Comparison of ENCODE assay signal across 8 cellular contexts in genomic region chr4:40924096-40924792, GRCh38.
DNase-seq lines count a peak whose midpoint lies in the region; ATAC-seq and TF ChIP-seq lines count a peak whose summit lies in the region.

No MANE protein-coding gene starts in this region.

- ATAC-seq in HG02623 (IDR thresholded peaks at IDR 0.05; ENCODE audit: unreplicated experiment) (peak; percentile 74), WTC11 (peak; percentile 59), GM21367 (IDR thresholded peaks at IDR 0.05; ENCODE audit: unreplicated experiment) (no peak)

- peaks cover 4% of the 10 kb centered on the region for H3K9me3 Mint-ChIP-seq in WTC11

- in situ Hi-C loops in T47D (cut with HindIII; ENCODE audit: low pct_unique_long_range_greater_than_20kb, low sequenced_read_pairs), result no loop called here

- CTCF ChIA-PET in WTC11 (lab: Charles Lee), result interaction anchor here (0.6 to 6.1 kb wide), 55 partner anchors 9 to 737 kb away, joined by 3 to 61 read pairs (median 4); partner anchors contain the start of genes APBB2, NSUN7 and UCHL1

- no peaks in the 10 kb centered on the region for H3K27me3 Mint-ChIP-seq in WTC11 (ENCODE audit: low read depth)

- H3K27me3 ChIP-seq in kidney epithelial cell (ENCODE audit: control insufficient read depth, insufficient read depth, low read length), result no peaks in the 10 kb centered on the region

- TF ChIP-seq CTCF in GM10266 (IDR thresholded peaks at IDR 0.05; ENCODE audit: control insufficient read depth, insufficient read depth, low read depth, missing control alignments) (peak; percentile 76), WTC11 (IDR thresholded peaks at IDR 0.05) (peak; percentile 87), kidney epithelial cell (IDR thresholded peaks at IDR 0.05; ENCODE audit: insufficient read depth, low read length, poor library complexity, severe bottlenecking) (peak; percentile 93)

- H3K4me1 Mint-ChIP-seq in WTC11, result peaks cover 16% of the 10 kb centered on the region

- no peak overlapping the region for H3K27ac Mint-ChIP-seq in WTC11

- no peak overlapping the region for H3K4me3 Mint-ChIP-seq in WTC11

- no peak overlapping the region for H3K4me3 ChIP-seq in kidney epithelial cell (ENCODE audit: low read depth, low read length)

- POLR2A ChIA-PET in WTC11 (lab: Charles Lee), result interaction anchor here (1.1 kb wide), 1 partner anchor 16 kb away, joined by 5 read pairs; no protein-coding TSS in a partner anchor

- peak; percentile 76 for DNase-seq in GM10266 (ENCODE audit: extremely low spot score)
- peak; percentile 41 for DNase-seq in NCI-H2081 treated with DMSO at 0.1 percent for 48 hours (lab: John Stamatoyannopoulos, UW)
- DNase-seq in WTC11 (ENCODE audit: low spot score), result peak; percentile 81
- DNase-seq in T47D (ENCODE audit: low read depth in 1 of 2, low spot score in 1 of 2), result peak; percentile 22 to 48
- DNase-seq in kidney epithelial cell (ENCODE audit: low read depth), result peak; percentile 1
- peak; percentile 77 to 90 for DNase-seq in stimulated activated CD4-positive, alpha-beta T cell treated with anti-CD3 and anti-CD28 coated beads, Interleukin-4, amount 100 ng/mL, for 48 hours (ENCODE audit: low read depth in 2 of 2)

- H3K36me3 Mint-ChIP-seq in WTC11, result peaks cover 4% of the 10 kb centered on the region; the same call in 1 of the 2 replicates

- H3K36me3 ChIP-seq in kidney epithelial cell (ENCODE audit: control insufficient read depth, insufficient read depth, low read length), result no peaks in the 10 kb centered on the region

TF ChIP-seq in WTC11, 78 proteins besides CTCF, POLR2A, EP300 and RAD21:
- TF ChIP-seq ZSCAN18 (CRISPR knock-in tag; IDR thresholded peaks at IDR 0.05), result peak; percentile 85
- TF ChIP-seq MLX (CRISPR knock-in tag; IDR thresholded peaks at IDR 0.05), result no peak
- no peak for TF ChIP-seq ZNF416 (CRISPR knock-in tag; IDR thresholded peaks at IDR 0.05)
- TF ChIP-seq E2F1 (CRISPR knock-in tag; IDR thresholded peaks at IDR 0.05), result no peak
- TF ChIP-seq GTF2I (CRISPR knock-in tag; conservative IDR thresholded peaks at IDR 0.05), result no peak
- TF ChIP-seq ZNF423 (CRISPR knock-in tag; IDR thresholded peaks at IDR 0.05), result peak; percentile 40; the same call in 1 of the 2 replicates
- peak; percentile 70; the same call in 1 of the 2 replicates for TF ChIP-seq PRRX2 (CRISPR knock-in tag; IDR thresholded peaks at IDR 0.05)
- TF ChIP-seq AR (CRISPR knock-in tag; IDR thresholded peaks at IDR 0.05), result no peak
- no peak for TF ChIP-seq KAT7 (CRISPR knock-in tag; IDR thresholded peaks at IDR 0.05; ENCODE audit: borderline replicate concordance)
- no peak for TF ChIP-seq MYBL2 (CRISPR knock-in tag; IDR thresholded peaks at IDR 0.05)
- no peak for TF ChIP-seq ERG (CRISPR knock-in tag; IDR thresholded peaks at IDR 0.05)
- no peak for TF ChIP-seq NR2C2 (CRISPR knock-in tag; IDR thresholded peaks at IDR 0.05)
- TF ChIP-seq ESRRA (CRISPR knock-in tag; IDR thresholded peaks at IDR 0.05; ENCODE audit: borderline replicate concordance), result no peak
- TF ChIP-seq ELF4 (CRISPR knock-in tag; IDR thresholded peaks at IDR 0.05; ENCODE audit: low read depth), result no peak

Comparison
In these comparisons a context has a peak if more than half of its experiments do, and no peak if none do; other contexts are left out.
1. DNase-seq: peak in every context shown above with its lines; median percentile 84 in stimulated activated CD4-positive, alpha-beta T cell treated with anti-CD3 and anti-CD28 coated beads, Interleukin-4, amount 100 ng/mL, for 48 hours; 81 in WTC11; 76 in GM10266; 41 in NCI-H2081 treated with DMSO at 0.1 percent for 48 hours; 35 in T47D; 1 in kidney epithelial cell.